Comparison of ENCODE assay signal across 1 cellular context in genomic region chr19:53875602-53876340, GRCh38.
TF ChIP-seq lines count a peak whose summit lies in the region.

No MANE protein-coding gene starts in this region.

TF ChIP-seq in WTC11, 78 proteins besides CTCF, POLR2A, EP300 and RAD21:
- TF ChIP-seq TEAD4 (CRISPR knock-in tag; IDR thresholded peaks at IDR 0.05): no peak
TF ChIP-seq in WTC11: peak in this region for 0.
